In the genomic region with DNA sequence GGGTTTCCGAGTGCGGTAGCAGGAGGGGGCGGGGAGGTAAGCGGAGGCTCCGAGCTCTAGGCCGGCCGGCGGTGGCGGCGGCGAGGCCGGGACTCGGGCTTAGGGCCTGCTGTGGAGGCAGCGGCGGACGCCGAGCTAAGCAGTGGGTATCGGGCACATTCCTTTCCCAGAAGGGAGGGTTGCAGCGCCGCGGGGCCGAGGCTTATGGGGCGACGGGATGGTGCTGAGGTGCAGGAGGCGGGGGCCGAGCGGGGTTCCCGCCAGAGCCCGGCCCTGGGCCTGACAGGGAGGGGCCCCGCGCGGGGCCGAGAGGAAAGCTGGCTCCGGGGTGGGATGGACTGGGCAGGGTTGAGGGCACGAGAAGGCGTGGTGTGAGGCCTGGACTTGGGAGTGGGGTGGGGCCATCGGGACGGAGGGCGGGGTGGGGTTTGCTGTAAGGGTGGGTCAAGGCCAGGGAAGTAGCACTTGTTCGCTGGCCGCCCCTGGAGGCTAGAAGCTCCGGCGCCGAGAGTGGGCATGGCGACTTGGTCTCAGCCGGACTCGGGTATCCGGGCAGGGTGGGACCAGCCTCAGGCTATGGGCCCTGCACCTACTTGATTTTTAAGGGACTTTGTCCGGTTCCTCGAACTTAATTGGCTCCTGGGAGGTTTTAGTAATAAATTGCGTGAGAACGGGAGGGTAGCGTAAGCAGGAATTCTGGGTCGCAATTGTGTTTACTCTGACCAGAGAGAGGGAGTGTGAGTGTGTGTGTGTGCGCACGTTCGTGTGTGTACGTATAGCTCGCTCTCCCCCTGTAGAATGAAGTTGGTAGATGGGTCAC, we compare ENCODE assay signal across 8 cellular contexts. TPM values are rescaled to one million over a fixed set of nuclear protein-coding genes. Genes with fewer than 3 reads are reported as not detected.
A peak's percentile ranks its signal among the peaks of the same experiment; 100 is the strongest.
DNase-seq lines count a peak whose midpoint lies in the region; ATAC-seq and TF ChIP-seq lines count a peak whose summit lies in the region.

A gene with protein sequence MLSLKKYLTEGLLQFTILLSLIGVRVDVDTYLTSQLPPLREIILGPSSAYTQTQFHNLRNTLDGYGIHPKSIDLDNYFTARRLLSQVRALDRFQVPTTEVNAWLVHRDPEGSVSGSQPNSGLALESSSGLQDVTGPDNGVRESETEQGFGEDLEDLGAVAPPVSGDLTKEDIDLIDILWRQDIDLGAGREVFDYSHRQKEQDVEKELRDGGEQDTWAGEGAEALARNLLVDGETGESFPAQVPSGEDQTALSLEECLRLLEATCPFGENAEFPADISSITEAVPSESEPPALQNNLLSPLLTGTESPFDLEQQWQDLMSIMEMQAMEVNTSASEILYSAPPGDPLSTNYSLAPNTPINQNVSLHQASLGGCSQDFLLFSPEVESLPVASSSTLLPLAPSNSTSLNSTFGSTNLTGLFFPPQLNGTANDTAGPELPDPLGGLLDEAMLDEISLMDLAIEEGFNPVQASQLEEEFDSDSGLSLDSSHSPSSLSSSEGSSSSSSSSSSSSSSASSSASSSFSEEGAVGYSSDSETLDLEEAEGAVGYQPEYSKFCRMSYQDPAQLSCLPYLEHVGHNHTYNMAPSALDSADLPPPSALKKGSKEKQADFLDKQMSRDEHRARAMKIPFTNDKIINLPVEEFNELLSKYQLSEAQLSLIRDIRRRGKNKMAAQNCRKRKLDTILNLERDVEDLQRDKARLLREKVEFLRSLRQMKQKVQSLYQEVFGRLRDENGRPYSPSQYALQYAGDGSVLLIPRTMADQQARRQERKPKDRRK (plus strand): TSS at position 39 of the 820 bp plus-strand sequence. CDS start 2,760 bp downstream, outside the sequence.

- peak within 1 kb of the TSS; percentile 97 for H3K27ac Mint-ChIP-seq in memory B cell
- H3K27ac Mint-ChIP-seq in stimulated activated naive CD8-positive, alpha-beta T cell treated with anti-CD3 and anti-CD28 coated beads, Interleukin-15, amount 100 ng/mL, for 72 hours, result peak within 1 kb of the TSS; percentile 98 to 100

- DNase-seq in ACHN (peak; percentile 96), GM12864 (ENCODE audit: low read depth) (peak; percentile 62), NAMALWA (ENCODE audit: low spot score) (peak; percentile 78), T1000 (lab: John Stamatoyannopoulos, UW) (peak; percentile 92), memory B cell (ENCODE audit: low spot score in 2 of 2) (peak in 1 of 2 donors; percentile 34)
- peak; percentile 48 to 50 for DNase-seq in stimulated activated naive CD8-positive, alpha-beta T cell treated with anti-CD3 and anti-CD28 coated beads, Interleukin-15, amount 100 ng/mL, for 72 hours

- no peak for TF ChIP-seq CTCF in GM12864 (IDR thresholded peaks at IDR 0.05; ENCODE audit: low read depth, low read length, missing control alignments)

- in situ Hi-C loops in ACHN (cut with HindIII; ENCODE audit: low pct_ligation_motif_present, low pct_unique_long_range_greater_than_20kb, low sequenced_read_pairs) (no loop called here), endometrial microvascular endothelial cells (cut with HindIII; ENCODE audit: inconsistent ontology term, low pct_unique_long_range_greater_than_20kb, low sequenced_read_pairs) (no loop called here)

- no peaks in the 10 kb centered on the region for H3K9me3 Mint-ChIP-seq in memory B cell
- no peaks in the 10 kb centered on the region for H3K9me3 Mint-ChIP-seq in stimulated activated naive CD8-positive, alpha-beta T cell treated with anti-CD3 and anti-CD28 coated beads, Interleukin-15, amount 100 ng/mL, for 72 hours

- peak within 1 kb of the TSS; percentile 91 for H3K4me3 ChIP-seq in GM12864 (ENCODE audit: low read depth, low read length)

- no peaks in the 10 kb centered on the region for H3K27me3 Mint-ChIP-seq in memory B cell
- H3K27me3 Mint-ChIP-seq in stimulated activated naive CD8-positive, alpha-beta T cell treated with anti-CD3 and anti-CD28 coated beads, Interleukin-15, amount 100 ng/mL, for 72 hours, result no peaks in the 10 kb centered on the region

- peaks cover 15% of the 10 kb centered on the region for H3K36me3 Mint-ChIP-seq in memory B cell

- peaks cover 47% of the 10 kb centered on the region for H3K4me1 Mint-ChIP-seq in memory B cell
- H3K4me1 Mint-ChIP-seq in stimulated activated naive CD8-positive, alpha-beta T cell treated with anti-CD3 and anti-CD28 coated beads, Interleukin-15, amount 100 ng/mL, for 72 hours, result peaks cover 66% of the 10 kb centered on the region

- peak within 1 kb of the TSS; percentile 98 for H3K4me3 Mint-ChIP-seq in memory B cell
- peak within 1 kb of the TSS; percentile 86 to 95 for H3K4me3 Mint-ChIP-seq in stimulated activated naive CD8-positive, alpha-beta T cell treated with anti-CD3 and anti-CD28 coated beads, Interleukin-15, amount 100 ng/mL, for 72 hours

- peak; percentile 35 for ATAC-seq in HG02588 (IDR thresholded peaks at IDR 0.05; ENCODE audit: unreplicated experiment)
- ATAC-seq in memory B cell (ENCODE audit: low read depth), result peak; percentile 7
- peak; percentile 54 for ATAC-seq in stimulated activated naive CD8-positive, alpha-beta T cell treated with anti-CD3 and anti-CD28 coated beads, Interleukin-15, amount 100 ng/mL, for 72 hours

RNA-seq across cellular contexts. Expression of the gene that starts here (rescaled TPM):
- total RNA-seq in endometrial microvascular endothelial cells (ENCODE audit: inconsistent ontology term), result 115 TPM
